ENCODE assay signal across 1 cellular context in the genomic region with DNA sequence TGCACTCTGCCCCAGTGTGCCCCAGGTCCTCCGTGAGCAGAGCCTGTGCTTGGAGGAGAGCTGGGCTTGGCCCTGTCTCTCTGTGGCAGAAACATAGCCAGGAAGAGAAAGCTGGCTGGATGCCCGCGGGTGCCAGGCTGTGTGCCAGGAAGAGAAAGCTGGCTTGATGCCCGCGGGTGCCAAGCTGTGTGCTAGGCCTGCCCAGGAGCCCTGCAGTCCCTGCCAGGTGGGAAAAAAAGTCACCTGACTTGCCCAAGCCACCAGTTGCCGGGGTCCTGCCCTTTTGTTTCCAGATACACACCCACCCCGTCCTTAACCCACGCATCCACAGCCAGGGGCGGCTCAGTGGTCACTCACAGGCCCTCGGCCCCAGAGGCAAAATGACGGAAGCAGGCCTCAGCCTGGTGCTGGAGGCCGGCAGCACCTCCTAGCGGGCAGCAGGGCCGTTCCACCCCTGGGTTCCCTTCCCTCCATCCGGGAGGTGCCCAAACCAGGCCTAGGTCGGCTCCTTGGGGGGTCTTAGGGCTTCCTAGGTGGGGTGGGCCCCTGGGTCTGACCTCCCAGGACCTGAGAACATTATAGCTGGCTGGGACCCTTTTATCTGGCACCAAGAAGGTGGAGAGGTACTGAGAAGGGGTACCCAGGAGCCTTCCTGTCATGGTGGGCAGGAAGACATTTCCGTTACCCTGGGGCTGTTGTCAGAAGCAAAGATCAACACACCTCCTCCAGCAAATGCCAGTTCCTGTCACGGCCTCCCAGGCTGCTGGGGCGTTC.
A peak's percentile ranks its signal among the peaks of the same experiment; 100 is the strongest.
TF ChIP-seq lines count a peak whose summit lies in the region.

No MANE protein-coding gene starts in this region.

TF ChIP-seq in HepG2, 621 proteins besides CTCF, POLR2A, EP300 and RAD21 (continued from another document and continues in another):
- TF ChIP-seq, protein P1, sequence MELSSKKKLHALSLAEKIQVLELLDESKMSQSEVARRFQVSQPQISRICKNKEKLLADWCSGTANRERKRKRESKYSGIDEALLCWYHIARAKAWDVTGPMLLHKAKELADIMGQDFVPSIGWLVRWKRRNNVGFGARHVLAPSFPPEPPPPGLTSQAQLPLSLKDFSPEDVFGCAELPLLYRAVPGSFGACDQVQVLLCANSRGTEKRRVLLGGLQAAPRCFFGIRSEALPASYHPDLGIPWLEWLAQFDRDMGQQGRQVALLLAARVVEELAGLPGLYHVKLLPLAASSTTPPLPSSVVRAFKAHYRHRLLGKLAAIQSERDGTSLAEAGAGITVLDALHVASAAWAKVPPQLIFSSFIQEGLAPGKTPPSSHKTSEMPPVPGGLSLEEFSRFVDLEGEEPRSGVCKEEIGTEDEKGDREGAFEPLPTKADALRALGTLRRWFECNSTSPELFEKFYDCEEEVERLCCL (CRISPR knock-in tag; IDR thresholded peaks at IDR 0.05; ENCODE audit: borderline replicate concordance) = no peak
- no peak for TF ChIP-seq EEA1 (CRISPR knock-in tag; IDR thresholded peaks at IDR 0.05; ENCODE audit: borderline replicate concordance)
- no peak for TF ChIP-seq ZNF562 (CRISPR knock-in tag; IDR thresholded peaks at IDR 0.05; ENCODE audit: borderline replicate concordance)
- no peak for TF ChIP-seq ZNF234 (CRISPR knock-in tag; conservative IDR thresholded peaks at IDR 0.05)
- TF ChIP-seq, protein P2, sequence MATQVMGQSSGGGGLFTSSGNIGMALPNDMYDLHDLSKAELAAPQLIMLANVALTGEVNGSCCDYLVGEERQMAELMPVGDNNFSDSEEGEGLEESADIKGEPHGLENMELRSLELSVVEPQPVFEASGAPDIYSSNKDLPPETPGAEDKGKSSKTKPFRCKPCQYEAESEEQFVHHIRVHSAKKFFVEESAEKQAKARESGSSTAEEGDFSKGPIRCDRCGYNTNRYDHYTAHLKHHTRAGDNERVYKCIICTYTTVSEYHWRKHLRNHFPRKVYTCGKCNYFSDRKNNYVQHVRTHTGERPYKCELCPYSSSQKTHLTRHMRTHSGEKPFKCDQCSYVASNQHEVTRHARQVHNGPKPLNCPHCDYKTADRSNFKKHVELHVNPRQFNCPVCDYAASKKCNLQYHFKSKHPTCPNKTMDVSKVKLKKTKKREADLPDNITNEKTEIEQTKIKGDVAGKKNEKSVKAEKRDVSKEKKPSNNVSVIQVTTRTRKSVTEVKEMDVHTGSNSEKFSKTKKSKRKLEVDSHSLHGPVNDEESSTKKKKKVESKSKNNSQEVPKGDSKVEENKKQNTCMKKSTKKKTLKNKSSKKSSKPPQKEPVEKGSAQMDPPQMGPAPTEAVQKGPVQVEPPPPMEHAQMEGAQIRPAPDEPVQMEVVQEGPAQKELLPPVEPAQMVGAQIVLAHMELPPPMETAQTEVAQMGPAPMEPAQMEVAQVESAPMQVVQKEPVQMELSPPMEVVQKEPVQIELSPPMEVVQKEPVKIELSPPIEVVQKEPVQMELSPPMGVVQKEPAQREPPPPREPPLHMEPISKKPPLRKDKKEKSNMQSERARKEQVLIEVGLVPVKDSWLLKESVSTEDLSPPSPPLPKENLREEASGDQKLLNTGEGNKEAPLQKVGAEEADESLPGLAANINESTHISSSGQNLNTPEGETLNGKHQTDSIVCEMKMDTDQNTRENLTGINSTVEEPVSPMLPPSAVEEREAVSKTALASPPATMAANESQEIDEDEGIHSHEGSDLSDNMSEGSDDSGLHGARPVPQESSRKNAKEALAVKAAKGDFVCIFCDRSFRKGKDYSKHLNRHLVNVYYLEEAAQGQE (IDR thresholded peaks at IDR 0.05; ENCODE audit: borderline replicate concordance in 1 of 2, low read depth in 1 of 2, low read length in 2 of 2) = no peak
- peak; percentile 76 for TF ChIP-seq KMT2A (CRISPR knock-in tag; IDR thresholded peaks at IDR 0.05)
- TF ChIP-seq HOXA5 (CRISPR knock-in tag; IDR thresholded peaks at IDR 0.05) = 0 out of 2 replicates have a peak, but pooled peaks have one; percentile 37
- no peak for TF ChIP-seq SCMH1 (CRISPR knock-in tag; IDR thresholded peaks at IDR 0.05; ENCODE audit: borderline replicate concordance)
- TF ChIP-seq ZNF780A (CRISPR knock-in tag; IDR thresholded peaks at IDR 0.05) = no peak
- TF ChIP-seq, protein P3, sequence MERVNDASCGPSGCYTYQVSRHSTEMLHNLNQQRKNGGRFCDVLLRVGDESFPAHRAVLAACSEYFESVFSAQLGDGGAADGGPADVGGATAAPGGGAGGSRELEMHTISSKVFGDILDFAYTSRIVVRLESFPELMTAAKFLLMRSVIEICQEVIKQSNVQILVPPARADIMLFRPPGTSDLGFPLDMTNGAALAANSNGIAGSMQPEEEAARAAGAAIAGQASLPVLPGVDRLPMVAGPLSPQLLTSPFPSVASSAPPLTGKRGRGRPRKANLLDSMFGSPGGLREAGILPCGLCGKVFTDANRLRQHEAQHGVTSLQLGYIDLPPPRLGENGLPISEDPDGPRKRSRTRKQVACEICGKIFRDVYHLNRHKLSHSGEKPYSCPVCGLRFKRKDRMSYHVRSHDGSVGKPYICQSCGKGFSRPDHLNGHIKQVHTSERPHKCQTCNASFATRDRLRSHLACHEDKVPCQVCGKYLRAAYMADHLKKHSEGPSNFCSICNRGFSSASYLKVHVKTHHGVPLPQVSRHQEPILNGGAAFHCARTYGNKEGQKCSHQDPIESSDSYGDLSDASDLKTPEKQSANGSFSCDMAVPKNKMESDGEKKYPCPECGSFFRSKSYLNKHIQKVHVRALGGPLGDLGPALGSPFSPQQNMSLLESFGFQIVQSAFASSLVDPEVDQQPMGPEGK (CRISPR knock-in tag; IDR thresholded peaks at IDR 0.05) = peak; percentile 71
- TF ChIP-seq CAMTA2 (CRISPR knock-in tag; IDR thresholded peaks at IDR 0.05; ENCODE audit: borderline replicate concordance) = no peak
- no peak for TF ChIP-seq HNRNPUL1 (IDR thresholded peaks at IDR 0.05; ENCODE audit: low read depth, low read length)
- no peak for TF ChIP-seq AKAP8 (CRISPR knock-in tag; IDR thresholded peaks at IDR 0.05)
- peak; percentile 85; the same call in 1 of the 2 replicates for TF ChIP-seq MEIS1 (CRISPR knock-in tag; IDR thresholded peaks at IDR 0.05; ENCODE audit: borderline replicate concordance)
- TF ChIP-seq DNMT3B (CRISPR knock-in tag; conservative IDR thresholded peaks at IDR 0.05) = no peak
- peak; percentile 45; the same call in 1 of the 2 replicates for TF ChIP-seq ZNF709 (CRISPR knock-in tag; IDR thresholded peaks at IDR 0.05)
- TF ChIP-seq, protein P4, sequence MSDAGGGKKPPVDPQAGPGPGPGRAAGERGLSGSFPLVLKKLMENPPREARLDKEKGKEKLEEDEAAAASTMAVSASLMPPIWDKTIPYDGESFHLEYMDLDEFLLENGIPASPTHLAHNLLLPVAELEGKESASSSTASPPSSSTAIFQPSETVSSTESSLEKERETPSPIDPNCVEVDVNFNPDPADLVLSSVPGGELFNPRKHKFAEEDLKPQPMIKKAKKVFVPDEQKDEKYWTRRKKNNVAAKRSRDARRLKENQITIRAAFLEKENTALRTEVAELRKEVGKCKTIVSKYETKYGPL (CRISPR knock-in tag; IDR thresholded peaks at IDR 0.05) = no peak
- TF ChIP-seq ZNF546 (CRISPR knock-in tag; conservative IDR thresholded peaks at IDR 0.05) = no peak
- 0 out of 2 replicates have a peak, but pooled peaks have one; percentile 17 for TF ChIP-seq ZNF225 (CRISPR knock-in tag; IDR thresholded peaks at IDR 0.05)
- TF ChIP-seq SOX13 (IDR thresholded peaks at IDR 0.05) = no peak
- no peak for TF ChIP-seq SOX13 (CRISPR knock-in tag; conservative IDR thresholded peaks at IDR 0.05 in 1 of 2, IDR thresholded peaks at IDR 0.05 in 1 of 2)
- TF ChIP-seq KLF11 (CRISPR knock-in tag; IDR thresholded peaks at IDR 0.05) = no peak
- TF ChIP-seq, protein P5, sequence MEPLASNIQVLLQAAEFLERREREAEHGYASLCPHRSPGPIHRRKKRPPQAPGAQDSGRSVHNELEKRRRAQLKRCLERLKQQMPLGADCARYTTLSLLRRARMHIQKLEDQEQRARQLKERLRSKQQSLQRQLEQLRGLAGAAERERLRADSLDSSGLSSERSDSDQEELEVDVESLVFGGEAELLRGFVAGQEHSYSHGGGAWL (CRISPR knock-in tag; IDR thresholded peaks at IDR 0.05) = no peak
- TF ChIP-seq NFYB (CRISPR knock-in tag; IDR thresholded peaks at IDR 0.05) = no peak; the same call in 1 of the 2 replicates
- TF ChIP-seq ERF (CRISPR knock-in tag; IDR thresholded peaks at IDR 0.05) = peak; percentile 17; the same call in 1 of the 2 replicates
- TF ChIP-seq FOXC1 (CRISPR knock-in tag; IDR thresholded peaks at IDR 0.05; ENCODE audit: borderline replicate concordance) = 0 out of 2 replicates have a peak, but pooled peaks have one; percentile 20
- 0 out of 2 replicates have a peak, but pooled peaks have one; percentile 85 for TF ChIP-seq ZNF510 (CRISPR knock-in tag; IDR thresholded peaks at IDR 0.05; ENCODE audit: low read depth)
- peak; percentile 71 for TF ChIP-seq SAP130 (CRISPR knock-in tag; IDR thresholded peaks at IDR 0.05; ENCODE audit: low read depth)
- 0 out of 4 replicates have a peak, but pooled peaks of 1 of the 2 experiments have one; percentile 6 for TF ChIP-seq NR2F1 (CRISPR knock-in tag; IDR thresholded peaks at IDR 0.05)
- TF ChIP-seq, protein P6, sequence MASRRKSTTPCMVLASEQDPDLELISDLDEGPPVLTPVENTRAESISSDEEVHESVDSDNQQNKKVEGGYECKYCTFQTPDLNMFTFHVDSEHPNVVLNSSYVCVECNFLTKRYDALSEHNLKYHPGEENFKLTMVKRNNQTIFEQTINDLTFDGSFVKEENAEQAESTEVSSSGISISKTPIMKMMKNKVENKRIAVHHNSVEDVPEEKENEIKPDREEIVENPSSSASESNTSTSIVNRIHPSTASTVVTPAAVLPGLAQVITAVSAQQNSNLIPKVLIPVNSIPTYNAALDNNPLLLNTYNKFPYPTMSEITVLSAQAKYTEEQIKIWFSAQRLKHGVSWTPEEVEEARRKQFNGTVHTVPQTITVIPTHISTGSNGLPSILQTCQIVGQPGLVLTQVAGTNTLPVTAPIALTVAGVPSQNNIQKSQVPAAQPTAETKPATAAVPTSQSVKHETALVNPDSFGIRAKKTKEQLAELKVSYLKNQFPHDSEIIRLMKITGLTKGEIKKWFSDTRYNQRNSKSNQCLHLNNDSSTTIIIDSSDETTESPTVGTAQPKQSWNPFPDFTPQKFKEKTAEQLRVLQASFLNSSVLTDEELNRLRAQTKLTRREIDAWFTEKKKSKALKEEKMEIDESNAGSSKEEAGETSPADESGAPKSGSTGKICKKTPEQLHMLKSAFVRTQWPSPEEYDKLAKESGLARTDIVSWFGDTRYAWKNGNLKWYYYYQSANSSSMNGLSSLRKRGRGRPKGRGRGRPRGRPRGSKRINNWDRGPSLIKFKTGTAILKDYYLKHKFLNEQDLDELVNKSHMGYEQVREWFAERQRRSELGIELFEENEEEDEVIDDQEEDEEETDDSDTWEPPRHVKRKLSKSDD (CRISPR knock-in tag; IDR thresholded peaks at IDR 0.05; ENCODE audit: low read depth) = peak; percentile 75; the same call in 1 of the 2 replicates
- TF ChIP-seq, protein P7, sequence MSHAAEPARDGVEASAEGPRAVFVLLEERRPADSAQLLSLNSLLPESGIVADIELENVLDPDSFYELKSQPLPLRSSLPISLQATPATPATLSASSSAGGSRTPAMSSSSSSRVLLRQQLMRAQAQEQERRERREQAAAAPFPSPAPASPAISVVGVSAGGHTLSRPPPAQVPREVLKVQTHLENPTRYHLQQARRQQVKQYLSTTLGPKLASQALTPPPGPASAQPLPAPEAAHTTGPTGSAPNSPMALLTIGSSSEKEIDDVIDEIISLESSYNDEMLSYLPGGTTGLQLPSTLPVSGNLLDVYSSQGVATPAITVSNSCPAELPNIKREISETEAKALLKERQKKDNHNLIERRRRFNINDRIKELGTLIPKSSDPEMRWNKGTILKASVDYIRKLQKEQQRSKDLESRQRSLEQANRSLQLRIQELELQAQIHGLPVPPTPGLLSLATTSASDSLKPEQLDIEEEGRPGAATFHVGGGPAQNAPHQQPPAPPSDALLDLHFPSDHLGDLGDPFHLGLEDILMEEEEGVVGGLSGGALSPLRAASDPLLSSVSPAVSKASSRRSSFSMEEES (CRISPR knock-in tag; IDR thresholded peaks at IDR 0.05) = 0 out of 2 replicates have a peak, but pooled peaks have one; percentile 3
- no peak for TF ChIP-seq ZNF713 (CRISPR knock-in tag; IDR thresholded peaks at IDR 0.05)
- TF ChIP-seq, protein P8, sequence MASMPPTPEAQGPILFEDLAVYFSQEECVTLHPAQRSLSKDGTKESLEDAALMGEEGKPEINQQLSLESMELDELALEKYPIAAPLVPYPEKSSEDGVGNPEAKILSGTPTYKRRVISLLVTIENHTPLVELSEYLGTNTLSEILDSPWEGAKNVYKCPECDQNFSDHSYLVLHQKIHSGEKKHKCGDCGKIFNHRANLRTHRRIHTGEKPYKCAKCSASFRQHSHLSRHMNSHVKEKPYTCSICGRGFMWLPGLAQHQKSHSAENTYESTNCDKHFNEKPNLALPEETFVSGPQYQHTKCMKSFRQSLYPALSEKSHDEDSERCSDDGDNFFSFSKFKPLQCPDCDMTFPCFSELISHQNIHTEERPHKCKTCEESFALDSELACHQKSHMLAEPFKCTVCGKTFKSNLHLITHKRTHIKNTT (CRISPR knock-in tag; IDR thresholded peaks at IDR 0.05) = no peak
- TF ChIP-seq SP140L (CRISPR knock-in tag; IDR thresholded peaks at IDR 0.05; ENCODE audit: borderline replicate concordance) = no peak
- TF ChIP-seq ZBTB20 (CRISPR knock-in tag; IDR thresholded peaks at IDR 0.05; ENCODE audit: borderline replicate concordance, low read depth) = no peak
- 0 out of 2 replicates have a peak, but pooled peaks have one; percentile 17 for TF ChIP-seq RXRA (CRISPR knock-in tag; IDR thresholded peaks at IDR 0.05)
- TF ChIP-seq EHMT2 (IDR thresholded peaks at IDR 0.05; ENCODE audit: borderline replicate concordance, low read depth, low read length) = no peak
- TF ChIP-seq TARDBP (CRISPR knock-in tag; IDR thresholded peaks at IDR 0.05) = peak; percentile 8; the same call in 1 of the 2 replicates
- peak; percentile 43; the same call in 1 of the 2 replicates for TF ChIP-seq ARNTL (CRISPR knock-in tag; IDR thresholded peaks at IDR 0.05)
- TF ChIP-seq RBM22 (optimal IDR thresholded peaks at IDR 0.05; ENCODE audit: low read length) = no peak
- no peak for TF ChIP-seq MTF1 (CRISPR knock-in tag; IDR thresholded peaks at IDR 0.05)
- no peak for TF ChIP-seq ZNF44 (CRISPR knock-in tag; IDR thresholded peaks at IDR 0.05)
- no peak for TF ChIP-seq SP4 (CRISPR knock-in tag; IDR thresholded peaks at IDR 0.05)
- peak; percentile 45; the same call in 1 of the 2 replicates for TF ChIP-seq SPEN (CRISPR knock-in tag; IDR thresholded peaks at IDR 0.05; ENCODE audit: low read depth)
- TF ChIP-seq, protein P9, sequence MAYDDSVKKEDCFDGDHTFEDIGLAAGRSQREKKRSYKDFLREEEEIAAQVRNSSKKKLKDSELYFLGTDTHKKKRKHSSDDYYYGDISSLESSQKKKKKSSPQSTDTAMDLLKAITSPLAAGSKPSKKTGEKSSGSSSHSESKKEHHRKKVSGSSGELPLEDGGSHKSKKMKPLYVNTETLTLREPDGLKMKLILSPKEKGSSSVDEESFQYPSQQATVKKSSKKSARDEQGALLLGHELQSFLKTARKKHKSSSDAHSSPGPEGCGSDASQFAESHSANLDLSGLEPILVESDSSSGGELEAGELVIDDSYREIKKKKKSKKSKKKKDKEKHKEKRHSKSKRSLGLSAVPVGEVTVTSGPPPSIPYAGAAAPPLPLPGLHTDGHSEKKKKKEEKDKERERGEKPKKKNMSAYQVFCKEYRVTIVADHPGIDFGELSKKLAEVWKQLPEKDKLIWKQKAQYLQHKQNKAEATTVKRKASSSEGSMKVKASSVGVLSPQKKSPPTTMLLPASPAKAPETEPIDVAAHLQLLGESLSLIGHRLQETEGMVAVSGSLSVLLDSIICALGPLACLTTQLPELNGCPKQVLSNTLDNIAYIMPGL (CRISPR knock-in tag; IDR thresholded peaks at IDR 0.05; ENCODE audit: borderline replicate concordance in 1 of 2, low read depth in 1 of 2) = peak; percentile 88 to 90
- 0 out of 2 replicates have a peak, but pooled peaks have one; percentile 24 for TF ChIP-seq ZNF501 (CRISPR knock-in tag; IDR thresholded peaks at IDR 0.05)
- TF ChIP-seq ZNF34 (CRISPR knock-in tag; IDR thresholded peaks at IDR 0.05; ENCODE audit: borderline replicate concordance) = peak; percentile 60; the same call in 1 of the 2 replicates
